ENCODE assay signal across 12 cellular contexts in genomic region chr19:47726467-47726866, GRCh38.
A peak's percentile ranks its signal among the peaks of the same experiment; 100 is the strongest.
DNase-seq lines count a peak whose midpoint lies in the region; ATAC-seq lines count a peak whose summit lies in the region.
"Had no signal": no experiment of that assay in that cellular context is flagged by ENCODE, and none has a peak within 500 bp of the region (broad histone marks: within the 10 kb centered on the region; RNA-seq: fewer than 3 reads in every experiment).

No MANE protein-coding gene starts in this region.

- peak overlapping the region in 1 of 5 donors; percentile 7 for H3K9ac ChIP-seq in subcutaneous abdominal adipose tissue (ENCODE audit: low read length in 5 of 5)

- no peak overlapping the region for H3K4me3 ChIP-seq in subcutaneous abdominal adipose tissue (ENCODE audit: low read depth in 1 of 5, low read length in 5 of 5)

- peaks cover 8 to 76% (median 74%) of the 10 kb centered on the region in 5 donors for H3K4me1 ChIP-seq in subcutaneous abdominal adipose tissue (ENCODE audit: control insufficient read depth in 5 of 5, insufficient read depth in 5 of 5, low read length in 5 of 5)

- peak; percentile 67 for DNase-seq in HCEC 1CT
- peak; percentile 57 for DNase-seq in SKM-1 (lab: John Stamatoyannopoulos, UW; ENCODE audit: unreplicated experiment)
- peak; percentile 77 for DNase-seq in fibroblast of peridontal ligament (ENCODE audit: extremely low read depth)
- DNase-seq in D341Med (ENCODE audit: low spot score), result no peak
- no peak for DNase-seq in head of caudate nucleus
- DNase-seq in activated CD4-positive, alpha-beta T cell treated with anti-CD3 and anti-CD28 coated beads for 1 hour, result no peak
- DNase-seq: activated naive CD8-positive, alpha-beta T cell treated with anti-CD3 and anti-CD28 coated beads, Interleukin-2, amount 10 ng/mL, durations not matched to agents 7 days and 5 days; NCI-H1694 treated with DMSO at 0.1 percent for 48 hours; retina; RPMI8226 had no signal

- no peak for ATAC-seq in GM19328 (IDR thresholded peaks at IDR 0.05; ENCODE audit: unreplicated experiment)

- H3K27ac ChIP-seq in subcutaneous abdominal adipose tissue (ENCODE audit: low read depth, low read length), result peak overlapping the region; percentile 66

- no peaks in the 10 kb centered on the region for H3K27me3 ChIP-seq in subcutaneous abdominal adipose tissue (ENCODE audit: control insufficient read depth in 5 of 5, insufficient read depth in 4 of 5, low read length in 5 of 5)

- no peaks in the 10 kb centered on the region for H3K9me3 ChIP-seq in subcutaneous abdominal adipose tissue (ENCODE audit: control insufficient read depth in 5 of 5, low read length in 5 of 5)

- intact Hi-C loops in head of caudate nucleus (cut with DNase I), result no loop called here

- peaks cover 0 to 62% (median 36%) of the 10 kb centered on the region in 5 donors for H3K36me3 ChIP-seq in subcutaneous abdominal adipose tissue (ENCODE audit: control insufficient read depth in 5 of 5, insufficient read depth in 5 of 5, low read length in 5 of 5)

Comparison
In these comparisons a context has a peak if more than half of its experiments do, and no peak if none do; other contexts are left out.
1. DNase-seq: peak in HCEC 1CT (single experiment), SKM-1 (single experiment) and fibroblast of peridontal ligament (single experiment); none in D341Med (single experiment), head of caudate nucleus (0 of 42) and activated CD4-positive, alpha-beta T cell treated with anti-CD3 and anti-CD28 coated beads for 1 hour (single experiment).